Comparison of ENCODE assay signal across 1 cellular context in the genomic region with DNA sequence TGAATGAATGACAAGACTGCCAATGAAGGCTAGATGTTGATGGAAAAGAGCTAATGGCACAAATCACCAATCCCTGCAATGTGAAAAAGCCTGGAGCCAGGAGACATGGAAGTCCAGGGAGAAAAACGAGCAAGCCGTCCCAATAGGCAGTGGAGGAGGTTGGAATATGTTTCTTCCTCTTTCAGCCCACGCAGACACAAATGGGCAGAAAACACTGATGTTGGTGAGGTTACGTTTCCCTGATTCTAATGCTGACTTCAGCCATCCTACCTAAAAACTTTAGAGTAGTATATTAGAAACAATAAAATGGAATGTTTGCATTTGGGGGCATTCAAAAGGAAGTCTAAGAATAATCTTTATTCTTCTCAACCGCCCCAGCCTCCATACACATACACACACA.
TF ChIP-seq lines count a peak whose summit lies in the region.

No MANE protein-coding gene starts in this region.

TF ChIP-seq in K562, 482 proteins besides CTCF, POLR2A, EP300 and RAD21:
- peak; percentile 56; the same call in 1 of the 2 replicates for TF ChIP-seq EGR1 (conservative IDR thresholded peaks at IDR 0.05)
- no peak for TF ChIP-seq ZNF175 (CRISPR knock-in tag; IDR thresholded peaks at IDR 0.05; ENCODE audit: low read depth)
- 0 out of 4 replicates have a peak, but pooled peaks have one; percentile 8 to 22 for TF ChIP-seq NRF1 (conservative IDR thresholded peaks at IDR 0.05 in 1 of 2, IDR thresholded peaks at IDR 0.05 in 1 of 2)
